1 cellular context compared by ENCODE assay signal in genomic region chr19:12629215-12629614, GRCh38.
TF ChIP-seq lines count a peak whose summit lies in the region.

No MANE protein-coding gene starts in this region.

TF ChIP-seq in WTC11, 78 proteins besides CTCF, POLR2A, EP300 and RAD21:
- TF ChIP-seq SMAD4 (CRISPR knock-in tag; IDR thresholded peaks at IDR 0.05) (no peak), NR2C2 (CRISPR knock-in tag; IDR thresholded peaks at IDR 0.05) (no peak)
TF ChIP-seq in WTC11: peak in this region for 0.
